In the genomic region with DNA sequence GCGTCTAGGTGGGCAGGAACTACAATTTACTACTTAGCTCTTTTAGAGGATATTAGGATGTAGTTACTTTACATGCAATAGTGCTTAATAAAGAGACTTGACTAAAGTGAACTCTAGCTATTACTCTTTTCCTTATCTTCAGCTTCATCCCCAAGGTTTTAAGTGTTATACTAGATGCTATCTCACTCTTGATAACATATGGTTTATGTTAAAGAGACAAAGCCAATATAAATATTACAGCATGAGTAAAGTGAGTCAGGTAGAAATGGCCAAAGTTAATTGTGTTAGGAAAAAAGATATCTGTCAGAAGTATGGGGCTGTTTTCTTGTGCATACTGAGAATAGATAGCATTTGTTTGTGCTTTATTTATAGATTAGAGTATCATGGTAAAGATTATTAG, we compare ENCODE assay signal across 16 cellular contexts.
"Had no signal": no experiment of that assay in that cellular context is flagged by ENCODE, and none has a peak within 500 bp of the region (broad histone marks: within the 10 kb centered on the region; RNA-seq: fewer than 3 reads in every experiment).

No MANE protein-coding gene starts in this region.

- H3K9me3 ChIP-seq: body of pancreas, sigmoid colon had no signal

- H3K4me3 ChIP-seq: body of pancreas, sigmoid colon had no signal

- H3K27me3 Mint-ChIP-seq: activated naive CD8-positive, alpha-beta T cell treated with anti-CD3 and anti-CD28 coated beads, Interleukin-2, amount 10 ng/mL, durations not matched to agents 7 days and 5 days; stimulated activated naive B cell treated with anti-CD40 and anti-IgM and Interleukin-4, amounts not matched to agents 10 μg/mL and 1 μg/mL and 100 μg/mL, for 72 hours had no signal

- H3K9me3 Mint-ChIP-seq: activated naive CD8-positive, alpha-beta T cell treated with anti-CD3 and anti-CD28 coated beads, Interleukin-2, amount 10 ng/mL, durations not matched to agents 7 days and 5 days; stimulated activated naive B cell treated with anti-CD40 and anti-IgM and Interleukin-4, amounts not matched to agents 10 μg/mL and 1 μg/mL and 100 μg/mL, for 72 hours had no signal

- H3K27me3 ChIP-seq: body of pancreas, foreskin keratinocyte, sigmoid colon had no signal

- H3K27ac Mint-ChIP-seq: activated naive CD8-positive, alpha-beta T cell treated with anti-CD3 and anti-CD28 coated beads, Interleukin-2, amount 10 ng/mL, durations not matched to agents 7 days and 5 days; stimulated activated naive B cell treated with anti-CD40 and anti-IgM and Interleukin-4, amounts not matched to agents 10 μg/mL and 1 μg/mL and 100 μg/mL, for 72 hours had no signal

- DNase-seq: activated CD4-positive, alpha-beta T cell treated with anti-CD3 and anti-CD28 coated beads for 48 hours; activated gamma-delta T cell treated with Interleukin-2 at 50 U/mL for 16 hours; activated naive CD8-positive, alpha-beta T cell treated with anti-CD3 and anti-CD28 coated beads, Interleukin-2, amount 10 ng/mL, durations not matched to agents 7 days and 5 days; activated T-cell treated with anti-CD3 and anti-CD28 coated beads, Interleukin-2, amount 50 U/mL, for 1 hour; body of pancreas; foreskin keratinocyte; glutamatergic neuron; hippocampal formation; left cardiac atrium; mesendoderm; occipital lobe; posterior cingulate gyrus; SHP77; sigmoid colon; stimulated activated CD4-positive, alpha-beta T cell treated with anti-CD3 and anti-CD28 coated beads, Interleukin-4, amount 100 ng/mL, for 24 hours; stimulated activated naive B cell treated with anti-CD40 and anti-IgM and Interleukin-4, amounts not matched to agents 10 μg/mL and 1 μg/mL and 100 μg/mL, for 72 hours had no signal

- H3K4me3 Mint-ChIP-seq: activated naive CD8-positive, alpha-beta T cell treated with anti-CD3 and anti-CD28 coated beads, Interleukin-2, amount 10 ng/mL, durations not matched to agents 7 days and 5 days; stimulated activated naive B cell treated with anti-CD40 and anti-IgM and Interleukin-4, amounts not matched to agents 10 μg/mL and 1 μg/mL and 100 μg/mL, for 72 hours had no signal

- H3K36me3 Mint-ChIP-seq: stimulated activated naive B cell treated with anti-CD40 and anti-IgM and Interleukin-4, amounts not matched to agents 10 μg/mL and 1 μg/mL and 100 μg/mL, for 72 hours had no signal

- H3K27ac ChIP-seq: body of pancreas, foreskin keratinocyte, sigmoid colon had no signal

- H3K4me1 ChIP-seq: body of pancreas, foreskin keratinocyte had no signal

- ATAC-seq: body of pancreas; foreskin keratinocyte; left cardiac atrium; stimulated activated naive B cell treated with anti-CD40 and anti-IgM and Interleukin-4, amounts not matched to agents 10 μg/mL and 1 μg/mL and 100 μg/mL, for 72 hours had no signal

- H3K4me1 Mint-ChIP-seq: stimulated activated naive B cell treated with anti-CD40 and anti-IgM and Interleukin-4, amounts not matched to agents 10 μg/mL and 1 μg/mL and 100 μg/mL, for 72 hours had no signal
